8 cellular contexts compared by ENCODE assay signal in genomic region chr18:37375181-37375580, GRCh38.
"Had no signal": no experiment of that assay in that cellular context is flagged by ENCODE, and none has a peak within 500 bp of the region (broad histone marks: within the 10 kb centered on the region; RNA-seq: fewer than 3 reads in every experiment).

No MANE protein-coding gene starts in this region.

- DNase-seq: H9, HCEC 1CT, IMR-90 had no signal

- H3K9me3 Mint-ChIP-seq: GM23338 had no signal

- H3K4me3 Mint-ChIP-seq: GM23338, H9 had no signal

- FAIRE-seq: H1, H54, HTR-8/SVneo, K562 had no signal

- H3K27ac Mint-ChIP-seq: GM23338, H9 had no signal

- H3K4me3 ChIP-seq: GM23338, K562 had no signal
